Comparison of ENCODE assay signal across 1 cellular context in genomic region chr6:35716798-35717197, GRCh38.
TF ChIP-seq lines count a peak whose summit lies in the region.

No MANE protein-coding gene starts in this region.

TF ChIP-seq in HEK293, 187 proteins besides CTCF, POLR2A, EP300 and RAD21:
- peak; percentile 35; the same call in 1 of the 2 replicates for TF ChIP-seq PRDM10 (tag by site-specific recombination; IDR thresholded peaks at IDR 0.05)
- no peak for TF ChIP-seq ZNF639 (tag by site-specific recombination; IDR thresholded peaks at IDR 0.05)
- TF ChIP-seq ZNF473 (tag by site-specific recombination; IDR thresholded peaks at IDR 0.05): no peak
- TF ChIP-seq ELK4 (IDR thresholded peaks at IDR 0.05; ENCODE audit: borderline replicate concordance, low read depth, low read length): no peak
